8 cellular contexts compared by ENCODE assay signal in the genomic region with DNA sequence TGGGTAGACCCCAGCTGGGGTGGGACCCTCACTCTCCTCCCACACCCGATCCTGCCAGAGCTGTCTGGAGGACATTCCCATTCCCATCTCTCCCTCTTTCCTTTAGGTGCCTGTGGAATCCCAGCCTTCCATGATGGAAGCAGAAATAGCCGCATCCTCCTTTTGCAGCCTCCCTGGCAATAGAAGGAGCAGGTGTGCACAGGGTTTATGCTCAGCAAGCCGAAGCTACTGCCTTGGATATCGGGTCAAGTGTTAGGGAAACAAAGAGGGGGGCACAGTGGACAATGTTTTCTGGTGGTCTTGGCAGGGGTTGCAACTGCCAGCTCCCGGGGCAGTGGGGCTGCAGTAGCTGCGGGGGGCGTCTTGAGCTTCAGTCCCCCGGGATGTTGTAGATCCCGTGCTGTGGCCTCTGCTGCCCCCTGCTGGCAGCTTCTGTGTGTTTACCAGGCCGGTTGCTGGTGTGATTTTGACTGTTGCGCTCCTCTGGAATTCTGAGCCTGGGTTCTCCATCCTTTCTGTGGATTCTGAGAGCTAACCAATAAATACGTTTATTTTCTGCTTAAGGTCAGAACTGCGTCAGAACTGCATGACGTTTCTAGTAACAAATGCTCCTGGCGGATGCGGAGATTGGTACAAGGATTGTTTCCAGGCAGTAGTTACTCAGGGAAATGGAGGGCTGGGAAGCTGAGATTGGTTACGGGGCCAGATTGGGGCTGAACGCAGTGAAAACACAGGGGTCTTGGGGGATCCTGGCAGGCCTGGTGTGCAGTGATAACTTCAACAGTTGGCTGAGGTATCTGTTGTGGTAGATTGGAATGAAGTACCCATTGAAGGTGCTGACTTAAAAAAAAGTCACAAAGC. TPM values are rescaled to one million over a fixed set of nuclear protein-coding genes. Genes with fewer than 3 reads are reported as not detected.
DNase-seq lines count a peak whose midpoint lies in the region; ATAC-seq, FAIRE-seq and TF ChIP-seq lines count a peak whose summit lies in the region.
"Not testable (repeated sequence)": the region's sequence is repeated elsewhere in the genome, so short reads cannot be mapped to it uniquely, and the experiment has no call there.

No MANE protein-coding gene starts in this region.

- not testable (repeated sequence) for H3K27me3 ChIP-seq in Panc1 (ENCODE audit: control insufficient read depth, insufficient read depth, low read length); upper lobe of left lung
- H3K27me3 ChIP-seq in kidney epithelial cell (ENCODE audit: control insufficient read depth, insufficient read depth, low read length) (peaks cover 16% of the 10 kb centered on the region), small intestine (ENCODE audit: control insufficient read depth in 2 of 2, insufficient read depth in 2 of 2, low read length in 2 of 2) (peaks cover 0 to 17% of the 10 kb centered on the region in 2 donors)

- H3K9ac ChIP-seq in ES-I3 (ENCODE audit: low read depth, low read length) = peak overlapping the region; percentile 17; the same call in 1 of the 2 replicates

- CTCF ChIA-PET in Panc1 (lab: Charles Lee) = interaction anchor here (0.6 to 1.1 kb wide), 9 partner anchors 10 to 227 kb away, joined by 3 to 9 read pairs (median 4); no protein-coding TSS in a partner anchor
- CTCF ChIA-PET in activated CD8-positive, alpha-beta memory T cell treated with anti-CD3 and anti-CD28 coated beads, Interleukin-2, amount 10 ng/mL, durations not matched to agents 7 days and 5 days (lab: Charles Lee) = interaction anchor here (0.7 to 6.2 kb wide), 35 partner anchors 8 to 1314 kb away, joined by 3 to 38 read pairs (median 3); a partner anchor contains a TSS

- not testable (repeated sequence) for H3K4me3 ChIP-seq in Panc1 (ENCODE audit: low read depth in 2 of 2, low read length in 2 of 2); kidney epithelial cell (ENCODE audit: low read depth, low read length); small intestine (ENCODE audit: low read depth in 1 of 2, low read length in 2 of 2); upper lobe of left lung

- not testable (repeated sequence) for H3K27ac Mint-ChIP-seq in activated CD8-positive, alpha-beta memory T cell treated with anti-CD3 and anti-CD28 coated beads, Interleukin-2, amount 10 ng/mL, durations not matched to agents 7 days and 5 days

- H3K9me3 ChIP-seq in ES-I3 (ENCODE audit: control insufficient read depth, insufficient read depth, low read length); Panc1 (ENCODE audit: control insufficient read depth, insufficient read depth, low read depth, low read length); small intestine (ENCODE audit: control insufficient read depth, low read depth); upper lobe of left lung: not testable (repeated sequence)

- TF ChIP-seq CTCF in LNCAP (IDR thresholded peaks at IDR 0.05) = peak; percentile 62
- peak; percentile 92 for TF ChIP-seq CTCF in Panc1 (IDR thresholded peaks at IDR 0.05)
- TF ChIP-seq CTCF in kidney epithelial cell (IDR thresholded peaks at IDR 0.05; ENCODE audit: insufficient read depth, low read length, poor library complexity, severe bottlenecking) = peak; percentile 60
- TF ChIP-seq CTCF in upper lobe of left lung (IDR thresholded peaks at IDR 0.05) = peak in 5 of 6 experiments; percentile 43 to 66 (median 59)

- not testable (repeated sequence) for FAIRE-seq in small intestine (lab: Jason Lieb, UNC)

- H3K4me1 Mint-ChIP-seq in activated CD8-positive, alpha-beta memory T cell treated with anti-CD3 and anti-CD28 coated beads, Interleukin-2, amount 10 ng/mL, durations not matched to agents 7 days and 5 days = peaks cover 18% of the 10 kb centered on the region

- not testable (repeated sequence) for DNase-seq in Panc1 (ENCODE audit: low read depth, low spot score); kidney epithelial cell (ENCODE audit: low read depth)
- peak; percentile 70 for DNase-seq in activated CD8-positive, alpha-beta memory T cell treated with anti-CD3 and anti-CD28 coated beads, Interleukin-2, amount 10 ng/mL, durations not matched to agents 7 days and 5 days
- DNase-seq in cerebellar cortex (ENCODE audit: low spot score) (peak; percentile 50), small intestine (peak; percentile 33), upper lobe of left lung (peak in 1 of 2 donors; percentile 66)

- ATAC-seq in Panc1 = peak; percentile 93
- peak; percentile 76 for ATAC-seq in activated CD8-positive, alpha-beta memory T cell treated with anti-CD3 and anti-CD28 coated beads, Interleukin-2, amount 10 ng/mL, durations not matched to agents 7 days and 5 days
- peak in 1 of 2 donors; percentile 75 for ATAC-seq in upper lobe of left lung (ENCODE audit: low FRiP score in 2 of 2)

- not testable (repeated sequence) for H3K36me3 Mint-ChIP-seq in activated CD8-positive, alpha-beta memory T cell treated with anti-CD3 and anti-CD28 coated beads, Interleukin-2, amount 10 ng/mL, durations not matched to agents 7 days and 5 days

- intact Hi-C loops in Panc1 (cut with micrococcal nuclease; ENCODE audit: unreplicated experiment) = not testable (repeated sequence)

- not testable (repeated sequence) for H3K36me3 ChIP-seq in ES-I3 (ENCODE audit: insufficient read depth, low read length); Panc1 (ENCODE audit: control insufficient read depth, insufficient read depth, low read length); kidney epithelial cell (ENCODE audit: control insufficient read depth, insufficient read depth, low read length); small intestine (ENCODE audit: control insufficient read depth in 2 of 2, insufficient read depth in 2 of 2, low read length in 2 of 2); upper lobe of left lung

- H3K9me3 Mint-ChIP-seq in activated CD8-positive, alpha-beta memory T cell treated with anti-CD3 and anti-CD28 coated beads, Interleukin-2, amount 10 ng/mL, durations not matched to agents 7 days and 5 days (ENCODE audit: low read depth) = not testable (repeated sequence)

- not testable (repeated sequence) for BruUV-seq in Panc1 (replicated peaks; lab: Mats Ljungman, UMichigan)

- POLR2A ChIA-PET in Panc1 (lab: Charles Lee) = not testable (repeated sequence)

- peaks cover 47% of the 10 kb centered on the region for H3K27me3 Mint-ChIP-seq in activated CD8-positive, alpha-beta memory T cell treated with anti-CD3 and anti-CD28 coated beads, Interleukin-2, amount 10 ng/mL, durations not matched to agents 7 days and 5 days

- in situ Hi-C loops in Panc1 (cut with HindIII; ENCODE audit: low pct_unique_long_range_greater_than_20kb, low sequenced_read_pairs) = not testable (repeated sequence)

- not testable (repeated sequence) for H3K4me3 Mint-ChIP-seq in activated CD8-positive, alpha-beta memory T cell treated with anti-CD3 and anti-CD28 coated beads, Interleukin-2, amount 10 ng/mL, durations not matched to agents 7 days and 5 days

- H3K4me1 ChIP-seq in ES-I3 (ENCODE audit: insufficient read depth, low read length) = peaks cover 38% of the 10 kb centered on the region
- not testable (repeated sequence) for H3K4me1 ChIP-seq in Panc1 (ENCODE audit: control insufficient read depth, insufficient read depth, low read length); small intestine (ENCODE audit: control insufficient read depth in 2 of 2, insufficient read depth in 1 of 2, low read depth in 1 of 2, low read length in 1 of 2); upper lobe of left lung

- H3K27ac ChIP-seq in Panc1 (ENCODE audit: low read length); small intestine (ENCODE audit: low read depth in 1 of 2, low read length in 1 of 2); upper lobe of left lung: not testable (repeated sequence)

- WGBS in small intestine, 3 donors = 16 to 22% (median 20%) methylated on average over 14 to 18 of the region's 18 CpGs
- WGBS in upper lobe of left lung, 2 donors = 24 to 28% methylated on average over 14 to 16 of the region's 18 CpGs

- TF ChIP-seq POLR2A in upper lobe of left lung (IDR thresholded peaks at IDR 0.05) = not testable (repeated sequence)

- not testable (repeated sequence) for TF ChIP-seq EP300 in upper lobe of left lung (IDR thresholded peaks at IDR 0.05)

RNA-seq across cellular contexts. Expression of a gene that starts 31.2 kb away (rescaled TPM):
- 42.4 TPM for total RNA-seq in Panc1 (2021; ENCODE audit: unreplicated experiment)
- 40.1 TPM for polyA plus RNA-seq in Panc1 (2012; ENCODE audit: insufficient read length)
- 1 to 10 TPM; 4.7 to 4.8 TPM for total RNA-seq in activated CD8-positive, alpha-beta memory T cell treated with anti-CD3 and anti-CD28 coated beads, Interleukin-2, amount 10 ng/mL, durations not matched to agents 7 days and 5 days
- total RNA-seq in kidney epithelial cell = 37.3 and 39.6 TPM in 2 replicates
- polyA plus RNA-seq in small intestine = 10 to 100 TPM in 1 of 3 donors, 1 to 10 TPM in 2; 2.2 to 12.6 (median 4.1) TPM
- 10 to 100 TPM in 4 of 6 donors, 1 to 10 TPM in 2; 7.3 to 30.5 (median 17.3) TPM for total RNA-seq in upper lobe of left lung

RNA-seq across cellular contexts. Expression of a gene that starts 45.5 kb away (rescaled TPM):
- total RNA-seq in Panc1 (2021; ENCODE audit: unreplicated experiment) = 110 TPM
- polyA plus RNA-seq in Panc1 (2012; ENCODE audit: insufficient read length) = 208 TPM
- 100 to 1,000 TPM in 1 of 2 experiments, 10 to 100 TPM in 1; 86.7 to 117 TPM for total RNA-seq in activated CD8-positive, alpha-beta memory T cell treated with anti-CD3 and anti-CD28 coated beads, Interleukin-2, amount 10 ng/mL, durations not matched to agents 7 days and 5 days
- total RNA-seq in kidney epithelial cell = 203 and 231 TPM in 2 replicates
- polyA plus RNA-seq in small intestine = 100 to 1,000 TPM; 236 to 319 (median 248) TPM
- 100 to 1,000 TPM; 167 to 276 (median 221) TPM for total RNA-seq in upper lobe of left lung

RNA-seq across cellular contexts. Expression of a gene that starts 52.8 kb away (rescaled TPM):
- 8.0 TPM for total RNA-seq in Panc1 (2021; ENCODE audit: unreplicated experiment)
- 5.3 TPM for polyA plus RNA-seq in Panc1 (2012; ENCODE audit: insufficient read length)
- total RNA-seq in activated CD8-positive, alpha-beta memory T cell treated with anti-CD3 and anti-CD28 coated beads, Interleukin-2, amount 10 ng/mL, durations not matched to agents 7 days and 5 days = 10 to 100 TPM; 21.6 TPM
- total RNA-seq in kidney epithelial cell = 4.8 and 10.3 TPM in 2 replicates
- polyA plus RNA-seq in small intestine = 100 to 1,000 TPM; 303 to 315 (median 314) TPM
- 10 to 100 TPM in 3 of 6 donors, 1 to 10 TPM in 3; 6.0 to 31.4 (median 8.8) TPM for total RNA-seq in upper lobe of left lung
